In the genomic region with DNA sequence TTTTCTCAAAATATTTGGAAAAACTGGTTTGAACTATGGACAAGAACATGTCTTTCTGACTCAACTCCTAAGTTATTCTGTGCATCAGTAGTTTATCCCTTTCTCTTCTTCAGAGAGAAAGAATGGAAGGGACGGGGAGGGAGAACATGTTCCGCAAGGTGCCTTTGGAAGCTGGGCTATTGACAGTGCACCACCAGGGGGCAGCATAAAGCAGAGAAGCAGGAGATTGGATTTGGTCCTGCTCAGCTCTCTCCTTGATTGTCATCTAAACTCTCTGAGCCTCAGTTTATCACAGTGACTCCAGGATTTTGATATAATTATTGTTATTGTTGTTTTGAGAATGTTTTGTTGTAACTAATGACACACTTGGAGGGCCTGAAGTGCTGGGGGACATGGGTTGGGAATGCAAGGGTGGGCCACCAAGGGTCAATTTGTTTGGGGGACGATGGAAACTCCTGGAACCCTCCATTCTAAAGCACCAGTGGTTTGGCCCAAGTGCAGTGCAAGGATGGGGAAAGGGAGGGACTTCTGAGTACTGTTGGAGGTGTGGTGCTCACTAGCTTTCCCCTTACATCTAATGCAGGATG, we compare ENCODE assay signal across 8 cellular contexts. TPM values are rescaled to one million over a fixed set of nuclear protein-coding genes. Genes with fewer than 3 reads are reported as not detected.
A peak's percentile ranks its signal among the peaks of the same experiment; 100 is the strongest.
DNase-seq lines count a peak whose midpoint lies in the region; ATAC-seq, FAIRE-seq and TF ChIP-seq lines count a peak whose summit lies in the region.

No MANE protein-coding gene starts in this region.

- peak; percentile 86 for TF ChIP-seq CTCF in CD14-positive monocyte (IDR thresholded peaks at IDR 0.05)

- no peaks in the 10 kb centered on the region for H3K27me3 Mint-ChIP-seq in CD14-positive monocyte (ENCODE audit: low read depth in 3 of 3)

- H3K9me3 Mint-ChIP-seq in CD14-positive monocyte = peaks cover 0 to 2% (median 0%) of the 10 kb centered on the region in 7 donors

- peak; percentile 77 for DNase-seq in CD14-positive monocyte (ENCODE audit: low spot score)
- DNase-seq in MG63 = peak; percentile 48
- peak; percentile 20 for DNase-seq in SKM-1 (lab: John Stamatoyannopoulos, UW; ENCODE audit: unreplicated experiment)
- peak; percentile 82 for DNase-seq in activated naive CD4-positive, alpha-beta T cell treated with anti-CD3 and anti-CD28 coated beads, Interleukin-2, amount 50 U/mL, for 16 hours
- peak; percentile 70 for DNase-seq in Right ventricle myocardium inferior (ENCODE audit: missing footprints)
- peak; percentile 92 for DNase-seq in posterior vena cava (ENCODE audit: low spot score)
- peak; percentile 70 for DNase-seq in urothelium cell line (ENCODE audit: low spot score)

- H3K4me1 Mint-ChIP-seq in CD14-positive monocyte = peaks cover 7% of the 10 kb centered on the region

- ATAC-seq in GM19455 (IDR thresholded peaks at IDR 0.05; ENCODE audit: unreplicated experiment) (peak; percentile 61), Right ventricle myocardium inferior (peak; percentile 69)

- H3K9me3 ChIP-seq in MG63 = no peaks in the 10 kb centered on the region

- peaks cover 7 to 17% of the 10 kb centered on the region in 2 donors for H3K36me3 Mint-ChIP-seq in CD14-positive monocyte

- H3K4me3 Mint-ChIP-seq in CD14-positive monocyte = no peak overlapping the region

- H3K27me3 ChIP-seq in MG63 = no peaks in the 10 kb centered on the region

- peak; percentile 13 for FAIRE-seq in urothelium cell line (lab: Jason Lieb, UNC)

- no peak overlapping the region for H3K4me3 ChIP-seq in MG63

- no peaks in the 10 kb centered on the region for H3K36me3 ChIP-seq in MG63

- intact Hi-C loops in CD14-positive monocyte (cut with micrococcal nuclease) = no loop called here
- intact Hi-C loops in Right ventricle myocardium inferior (cut with DNase I) = loop anchor here (5.0 kb wide), 2 partner anchors 217 to 557 kb away; a partner anchor contains a TSS
- intact Hi-C loops in posterior vena cava (cut with DNase I) = loop anchor here in 1 of 2 donors (2.0 kb wide), 1 partner anchor 50 kb away; no protein-coding TSS in a partner anchor

- no peak overlapping the region for H3K27ac Mint-ChIP-seq in CD14-positive monocyte

RNA-seq across cellular contexts. Expression of a gene that starts 45.3 kb away (rescaled TPM):
- polyA plus RNA-seq in CD14-positive monocyte = 10 to 100 TPM; 34.1 to 48.7 TPM
- 20.4 and 33.8 TPM in 2 replicates for total RNA-seq in MG63 (2014; rRNA removed; shearing (Covaris generic); ENCODE audit: low replicate concordance)
- total RNA-seq in Right ventricle myocardium inferior (49.0 TPM), posterior vena cava (10 to 100 TPM; 74.8 to 76.6 TPM)

Comparison
In these comparisons a context has a peak if more than half of its experiments do, and no peak if none do; other contexts are left out.
1. DNase-seq: peak in every context shown above with its lines; median percentile 92 in posterior vena cava; 82 in activated naive CD4-positive, alpha-beta T cell treated with anti-CD3 and anti-CD28 coated beads, Interleukin-2, amount 50 U/mL, for 16 hours; 77 in CD14-positive monocyte; 70 in Right ventricle myocardium inferior; 70 in urothelium cell line; 48 in MG63; 20 in SKM-1.